Comparison of ENCODE assay signal across 8 cellular contexts in genomic region chr16:81444448-81445121, GRCh38. TPM values are rescaled to one million over a fixed set of nuclear protein-coding genes. Genes with fewer than 3 reads are reported as not detected.
DNase-seq lines count a peak whose midpoint lies in the region; ATAC-seq and TF ChIP-seq lines count a peak whose summit lies in the region.

Gene CMIP, plus strand, starts transcription at chr16:81444808.

- H3K36me3 Mint-ChIP-seq in chondrocyte (ENCODE audit: low read depth), result no peaks in the 10 kb centered on the region

- H3K27ac Mint-ChIP-seq in chondrocyte (ENCODE audit: unreplicated experiment), result peak within 1 kb of the TSS; percentile 80

- no peaks in the 10 kb centered on the region for H3K36me3 ChIP-seq in kidney epithelial cell (ENCODE audit: control insufficient read depth, insufficient read depth, low read length)

- peak within 1 kb of the TSS; percentile 89 for H3K4me3 Mint-ChIP-seq in chondrocyte (ENCODE audit: unreplicated experiment)

- H3K4me1 Mint-ChIP-seq in chondrocyte (ENCODE audit: low read depth), result peaks cover 23% of the 10 kb centered on the region

- H3K4me3 ChIP-seq in kidney epithelial cell (ENCODE audit: low read depth, low read length), result peak within 1 kb of the TSS; percentile 63

- DNase-seq in NCI-H2107 (lab: John Stamatoyannopoulos, UW) (peak; percentile 68), NCI-H2107 treated with DMSO at 0.1 percent for 48 hours (lab: John Stamatoyannopoulos, UW; ENCODE audit: unreplicated experiment) (no peak), NCI-H2196 (lab: John Stamatoyannopoulos, UW; ENCODE audit: unreplicated experiment) (peak; percentile 66), chondrocyte (ENCODE audit: low spot score) (no peak), kidney epithelial cell (ENCODE audit: low read depth) (no peak)
- peak; percentile 58 to 64 for DNase-seq in activated CD4-positive, alpha-beta T cell treated with anti-CD3 and anti-CD28 coated beads for 24 hours (ENCODE audit: low read depth in 2 of 2)
- peak; percentile 52 to 70 for DNase-seq in stimulated activated CD4-positive, alpha-beta T cell treated with anti-CD3 and anti-CD28 coated beads, Interleukin-15, amount 100 ng/mL, for 48 hours (ENCODE audit: low read depth in 2 of 2)

- TF ChIP-seq CTCF in chondrocyte (IDR thresholded peaks at IDR 0.05) (no peak), kidney epithelial cell (IDR thresholded peaks at IDR 0.05; ENCODE audit: insufficient read depth, low read length, poor library complexity, severe bottlenecking) (no peak)

- no peaks in the 10 kb centered on the region for H3K27me3 Mint-ChIP-seq in chondrocyte (ENCODE audit: low read depth)

- peak; percentile 87 for ATAC-seq in HG02840 (IDR thresholded peaks at IDR 0.05; ENCODE audit: low FRiP score, unreplicated experiment)

- peaks cover 9% of the 10 kb centered on the region for H3K27me3 ChIP-seq in kidney epithelial cell (ENCODE audit: control insufficient read depth, insufficient read depth, low read length)

- H3K9me3 Mint-ChIP-seq in chondrocyte (ENCODE audit: low read depth), result no peaks in the 10 kb centered on the region

RNA-seq across cellular contexts. Expression of gene CMIP, which starts in this region (rescaled TPM):
- total RNA-seq in chondrocyte, result 61.4 to 69.6 TPM (median 62.9 TPM) in 3 replicates
- total RNA-seq in kidney epithelial cell, result 27.7 and 41.6 TPM in 2 replicates

Comparison
In these comparisons a context has a peak if more than half of its experiments do, and no peak if none do; other contexts are left out.
1. DNase-seq: peak in NCI-H2107 (single experiment), NCI-H2196 (single experiment), activated CD4-positive, alpha-beta T cell treated with anti-CD3 and anti-CD28 coated beads for 24 hours (2 of 2) and stimulated activated CD4-positive, alpha-beta T cell treated with anti-CD3 and anti-CD28 coated beads, Interleukin-15, amount 100 ng/mL, for 48 hours (2 of 2); none in NCI-H2107 treated with DMSO at 0.1 percent for 48 hours (single experiment), chondrocyte (single experiment) and kidney epithelial cell (single experiment).